In genomic region chr5:73748510-73749410, GRCh38 we compare ENCODE assay signal across 12 cellular contexts.
A peak's percentile ranks its signal among the peaks of the same experiment; 100 is the strongest.
DNase-seq lines count a peak whose midpoint lies in the region; ATAC-seq and TF ChIP-seq lines count a peak whose summit lies in the region.
"Had no signal": no experiment of that assay in that cellular context is flagged by ENCODE, and none has a peak within 500 bp of the region (broad histone marks: within the 10 kb centered on the region; RNA-seq: fewer than 3 reads in every experiment).

No MANE protein-coding gene starts in this region.

- peaks cover 33% of the 10 kb centered on the region for H3K4me1 Mint-ChIP-seq in MCF 10A (ENCODE audit: insufficient read depth, unreplicated experiment)
- H3K4me1 Mint-ChIP-seq in nephron, result peaks cover 35% of the 10 kb centered on the region

- CTCF ChIA-PET in MCF 10A (lab: Yijun Ruan, JAX), result interaction anchor here (0.6 to 1.2 kb wide), 3 partner anchors 9 to 44 kb away, joined by 3 to 4 read pairs (median 3); no protein-coding TSS in a partner anchor

- H3K4me3 Mint-ChIP-seq in MCF 10A (ENCODE audit: unreplicated experiment), result no peak overlapping the region
- peak overlapping the region in 1 of 3 experiments; percentile 38 for H3K4me3 Mint-ChIP-seq in nephron

- POLR2A ChIA-PET in MCF 10A (lab: Yijun Ruan, JAX), result no interaction called here

- H3K27ac Mint-ChIP-seq in MCF 10A (ENCODE audit: low read depth, unreplicated experiment) (no peak overlapping the region), nephron (peak overlapping the region; percentile 59 to 95 (median 82))

- H3K27me3 ChIP-seq in breast epithelium (no peaks in the 10 kb centered on the region), aorta (ENCODE audit: control insufficient read depth in 1 of 2, insufficient read depth in 2 of 2, low read length in 1 of 2) (no peaks in the 10 kb centered on the region), MM.1S (replicated peaks; ENCODE audit: insufficient read depth, low read length) (no peaks in the 10 kb centered on the region)

- BruUV-seq in MCF 10A (replicated peaks; lab: Mats Ljungman, UMichigan), result no TSS peak

- TF ChIP-seq CTCF in breast epithelium (IDR thresholded peaks at IDR 0.05) (no peak), MCF 10A (IDR thresholded peaks at IDR 0.05; ENCODE audit: unreplicated experiment) (no peak), nephron (IDR thresholded peaks at IDR 0.05; ENCODE audit: unreplicated experiment in 3 of 3) (no peak), MM.1S (IDR thresholded peaks at IDR 0.05; ENCODE audit: low read length) (no peak)

- no peaks in the 10 kb centered on the region for H3K79me2 ChIP-seq in MM.1S (ENCODE audit: low read length)

- H3K9me3 Mint-ChIP-seq in MCF 10A (ENCODE audit: unreplicated experiment) (peaks cover 8% of the 10 kb centered on the region), nephron (peaks cover 7% of the 10 kb centered on the region)

- H3K36me3 ChIP-seq in breast epithelium (no peaks in the 10 kb centered on the region), aorta (ENCODE audit: control insufficient read depth in 1 of 2, insufficient read depth in 2 of 2, low read length in 1 of 2) (peaks cover 0 to 4% of the 10 kb centered on the region in 2 donors), MM.1S (replicated peaks; ENCODE audit: insufficient read depth, low read length) (no peaks in the 10 kb centered on the region)
- H3K36me3 ChIP-seq: neutrophil had no signal

- WGBS in aorta, 2 donors, result 37 to 41% methylated on average over 11 of the region's 11 CpGs

- H3F3A ChIP-seq in MM.1S (ENCODE audit: insufficient read depth, low read length), result peaks cover 7% of the 10 kb centered on the region; the same call in 1 of the 2 replicates

- TF ChIP-seq POLR2A in breast epithelium (IDR thresholded peaks at IDR 0.05), result no peak

- H3K9me3 ChIP-seq in breast epithelium (no peaks in the 10 kb centered on the region), aorta (ENCODE audit: control insufficient read depth, low read length) (no peaks in the 10 kb centered on the region), MM.1S (replicated peaks; ENCODE audit: insufficient read depth, low read length) (no peaks in the 10 kb centered on the region)
- H3K9me3 ChIP-seq: neutrophil had no signal

- peaks cover 6% of the 10 kb centered on the region for H3K36me3 Mint-ChIP-seq in MCF 10A (ENCODE audit: insufficient read depth, unreplicated experiment)
- H3K36me3 Mint-ChIP-seq in nephron (ENCODE audit: low read depth), result no peaks in the 10 kb centered on the region

- H3K27me3 Mint-ChIP-seq in MCF 10A (ENCODE audit: insufficient read depth, unreplicated experiment), result no peaks in the 10 kb centered on the region
- no peaks in the 10 kb centered on the region for H3K27me3 Mint-ChIP-seq in nephron (ENCODE audit: low read depth)

- intact Hi-C loops in breast epithelium (cut with DNase I; ENCODE audit: low total_unique reads) (no loop called here), MCF 10A (cut with micrococcal nuclease) (no loop called here), aorta (cut with DNase I) (loop anchor here in 1 of 2 donors (5.0 to 10.0 kb wide), 3 partner anchors 41 to 121 kb away; partner anchors contain the start of gene ARHGEF28)

- no peak overlapping the region for H3K9ac ChIP-seq in MM.1S (ENCODE audit: low read length)

- H3K4me2 ChIP-seq in MM.1S (ENCODE audit: low read depth, low read length), result no peak overlapping the region

- no peak overlapping the region for H2AFZ ChIP-seq in MM.1S (ENCODE audit: low read length)

- ATAC-seq in esophagus mucosa, result peak; percentile 22
- peak; percentile 5 for ATAC-seq in aorta (ENCODE audit: low FRiP score)
- ATAC-seq in GM21367 (IDR thresholded peaks at IDR 0.05; ENCODE audit: unreplicated experiment), result no peak

- peak overlapping the region; percentile 11 to 57 for H3K27ac ChIP-seq in breast epithelium
- H3K27ac ChIP-seq in aorta (ENCODE audit: low read depth in 1 of 2, low read length in 2 of 2), result peak overlapping the region; percentile 73 to 76
- H3K27ac ChIP-seq in MM.1S (ENCODE audit: low read length), result no peak overlapping the region
- H3K27ac ChIP-seq: neutrophil had no signal

- no peaks in the 10 kb centered on the region for H3K9me2 ChIP-seq in MM.1S (replicated peaks; ENCODE audit: insufficient read depth, low read length)

- H3K4me1 ChIP-seq in breast epithelium, result no peaks in the 10 kb centered on the region
- peaks cover 0 to 11% of the 10 kb centered on the region in 2 donors for H3K4me1 ChIP-seq in aorta (ENCODE audit: control insufficient read depth in 1 of 2, insufficient read depth in 2 of 2, low read length in 2 of 2)
- H3K4me1 ChIP-seq in MM.1S (ENCODE audit: low read length), result peaks cover 15% of the 10 kb centered on the region; the same call in 1 of the 2 replicates

- peak overlapping the region in 2 of 3 donors; percentile 1 to 34 for H3K4me3 ChIP-seq in breast epithelium
- H3K4me3 ChIP-seq in aorta (ENCODE audit: low read length in 2 of 2), result no peak overlapping the region
- H3K4me3 ChIP-seq in MM.1S (ENCODE audit: low read length), result no peak overlapping the region

- DNase-seq in breast epithelium (ENCODE audit: low spot score in 2 of 2) (no peak), MCF 10A (ENCODE audit: unreplicated experiment) (no peak), aorta (peak in 1 of 2 donors; percentile 48), MM.1S (no peak), 8988T (no peak)
- DNase-seq: ACHN; activated effector memory CD4-positive, alpha-beta T cell treated with anti-CD3 and anti-CD28 coated beads, Interleukin-2, amount 50 U/mL, for 16 hours; NCI-H2081 had no signal

- H4K20me1 ChIP-seq in MM.1S (ENCODE audit: insufficient read depth, low read length), result no peaks in the 10 kb centered on the region

Comparison
In these comparisons a context has a peak if more than half of its experiments do, and no peak if none do; other contexts are left out.
1. H3K4me3 ChIP-seq: peak in breast epithelium (2 of 3); none in aorta (0 of 2) and MM.1S (single experiment).